1 cellular context compared by ENCODE assay signal in the genomic region with DNA sequence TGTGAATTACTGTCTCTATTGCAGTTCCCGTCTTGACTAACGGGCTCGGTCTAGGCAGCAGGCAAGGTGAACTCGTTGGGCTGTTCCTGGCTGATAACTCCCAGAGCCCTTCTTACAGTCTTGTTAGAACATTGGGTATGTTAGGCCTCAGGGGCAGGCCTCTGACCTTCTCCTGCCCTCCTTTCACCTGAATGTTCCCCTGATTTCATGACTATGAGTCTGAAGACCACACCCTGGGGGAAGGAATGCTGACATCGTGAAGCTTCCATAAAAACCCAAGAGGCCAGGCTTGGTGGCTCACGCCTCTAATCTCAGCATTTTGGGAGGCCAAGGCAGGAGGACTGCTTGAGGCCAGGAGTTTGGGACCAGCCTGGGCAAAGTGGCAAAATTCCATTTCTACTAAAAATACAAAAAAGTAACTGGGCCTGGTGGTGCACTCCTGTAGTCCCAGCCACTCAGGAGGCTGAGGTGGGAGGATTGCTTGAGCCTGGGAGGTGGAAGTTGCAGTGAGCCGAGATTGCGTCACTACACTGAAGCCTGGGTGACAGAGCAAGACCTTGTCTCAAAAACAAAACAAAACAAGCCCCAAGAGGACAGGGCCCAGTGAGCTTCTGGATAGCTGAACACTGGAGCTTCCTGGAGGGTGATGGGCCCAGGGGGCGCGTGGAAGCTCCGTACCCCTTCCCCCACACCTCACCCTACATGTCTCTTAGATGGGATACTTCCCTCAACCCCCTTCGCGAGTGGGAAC.
TF ChIP-seq lines count a peak whose summit lies in the region.

No MANE protein-coding gene starts in this region.

TF ChIP-seq in K562, 482 proteins besides CTCF, POLR2A, EP300 and RAD21 (continued from another document and continues in another):
- TF ChIP-seq, protein P1, sequence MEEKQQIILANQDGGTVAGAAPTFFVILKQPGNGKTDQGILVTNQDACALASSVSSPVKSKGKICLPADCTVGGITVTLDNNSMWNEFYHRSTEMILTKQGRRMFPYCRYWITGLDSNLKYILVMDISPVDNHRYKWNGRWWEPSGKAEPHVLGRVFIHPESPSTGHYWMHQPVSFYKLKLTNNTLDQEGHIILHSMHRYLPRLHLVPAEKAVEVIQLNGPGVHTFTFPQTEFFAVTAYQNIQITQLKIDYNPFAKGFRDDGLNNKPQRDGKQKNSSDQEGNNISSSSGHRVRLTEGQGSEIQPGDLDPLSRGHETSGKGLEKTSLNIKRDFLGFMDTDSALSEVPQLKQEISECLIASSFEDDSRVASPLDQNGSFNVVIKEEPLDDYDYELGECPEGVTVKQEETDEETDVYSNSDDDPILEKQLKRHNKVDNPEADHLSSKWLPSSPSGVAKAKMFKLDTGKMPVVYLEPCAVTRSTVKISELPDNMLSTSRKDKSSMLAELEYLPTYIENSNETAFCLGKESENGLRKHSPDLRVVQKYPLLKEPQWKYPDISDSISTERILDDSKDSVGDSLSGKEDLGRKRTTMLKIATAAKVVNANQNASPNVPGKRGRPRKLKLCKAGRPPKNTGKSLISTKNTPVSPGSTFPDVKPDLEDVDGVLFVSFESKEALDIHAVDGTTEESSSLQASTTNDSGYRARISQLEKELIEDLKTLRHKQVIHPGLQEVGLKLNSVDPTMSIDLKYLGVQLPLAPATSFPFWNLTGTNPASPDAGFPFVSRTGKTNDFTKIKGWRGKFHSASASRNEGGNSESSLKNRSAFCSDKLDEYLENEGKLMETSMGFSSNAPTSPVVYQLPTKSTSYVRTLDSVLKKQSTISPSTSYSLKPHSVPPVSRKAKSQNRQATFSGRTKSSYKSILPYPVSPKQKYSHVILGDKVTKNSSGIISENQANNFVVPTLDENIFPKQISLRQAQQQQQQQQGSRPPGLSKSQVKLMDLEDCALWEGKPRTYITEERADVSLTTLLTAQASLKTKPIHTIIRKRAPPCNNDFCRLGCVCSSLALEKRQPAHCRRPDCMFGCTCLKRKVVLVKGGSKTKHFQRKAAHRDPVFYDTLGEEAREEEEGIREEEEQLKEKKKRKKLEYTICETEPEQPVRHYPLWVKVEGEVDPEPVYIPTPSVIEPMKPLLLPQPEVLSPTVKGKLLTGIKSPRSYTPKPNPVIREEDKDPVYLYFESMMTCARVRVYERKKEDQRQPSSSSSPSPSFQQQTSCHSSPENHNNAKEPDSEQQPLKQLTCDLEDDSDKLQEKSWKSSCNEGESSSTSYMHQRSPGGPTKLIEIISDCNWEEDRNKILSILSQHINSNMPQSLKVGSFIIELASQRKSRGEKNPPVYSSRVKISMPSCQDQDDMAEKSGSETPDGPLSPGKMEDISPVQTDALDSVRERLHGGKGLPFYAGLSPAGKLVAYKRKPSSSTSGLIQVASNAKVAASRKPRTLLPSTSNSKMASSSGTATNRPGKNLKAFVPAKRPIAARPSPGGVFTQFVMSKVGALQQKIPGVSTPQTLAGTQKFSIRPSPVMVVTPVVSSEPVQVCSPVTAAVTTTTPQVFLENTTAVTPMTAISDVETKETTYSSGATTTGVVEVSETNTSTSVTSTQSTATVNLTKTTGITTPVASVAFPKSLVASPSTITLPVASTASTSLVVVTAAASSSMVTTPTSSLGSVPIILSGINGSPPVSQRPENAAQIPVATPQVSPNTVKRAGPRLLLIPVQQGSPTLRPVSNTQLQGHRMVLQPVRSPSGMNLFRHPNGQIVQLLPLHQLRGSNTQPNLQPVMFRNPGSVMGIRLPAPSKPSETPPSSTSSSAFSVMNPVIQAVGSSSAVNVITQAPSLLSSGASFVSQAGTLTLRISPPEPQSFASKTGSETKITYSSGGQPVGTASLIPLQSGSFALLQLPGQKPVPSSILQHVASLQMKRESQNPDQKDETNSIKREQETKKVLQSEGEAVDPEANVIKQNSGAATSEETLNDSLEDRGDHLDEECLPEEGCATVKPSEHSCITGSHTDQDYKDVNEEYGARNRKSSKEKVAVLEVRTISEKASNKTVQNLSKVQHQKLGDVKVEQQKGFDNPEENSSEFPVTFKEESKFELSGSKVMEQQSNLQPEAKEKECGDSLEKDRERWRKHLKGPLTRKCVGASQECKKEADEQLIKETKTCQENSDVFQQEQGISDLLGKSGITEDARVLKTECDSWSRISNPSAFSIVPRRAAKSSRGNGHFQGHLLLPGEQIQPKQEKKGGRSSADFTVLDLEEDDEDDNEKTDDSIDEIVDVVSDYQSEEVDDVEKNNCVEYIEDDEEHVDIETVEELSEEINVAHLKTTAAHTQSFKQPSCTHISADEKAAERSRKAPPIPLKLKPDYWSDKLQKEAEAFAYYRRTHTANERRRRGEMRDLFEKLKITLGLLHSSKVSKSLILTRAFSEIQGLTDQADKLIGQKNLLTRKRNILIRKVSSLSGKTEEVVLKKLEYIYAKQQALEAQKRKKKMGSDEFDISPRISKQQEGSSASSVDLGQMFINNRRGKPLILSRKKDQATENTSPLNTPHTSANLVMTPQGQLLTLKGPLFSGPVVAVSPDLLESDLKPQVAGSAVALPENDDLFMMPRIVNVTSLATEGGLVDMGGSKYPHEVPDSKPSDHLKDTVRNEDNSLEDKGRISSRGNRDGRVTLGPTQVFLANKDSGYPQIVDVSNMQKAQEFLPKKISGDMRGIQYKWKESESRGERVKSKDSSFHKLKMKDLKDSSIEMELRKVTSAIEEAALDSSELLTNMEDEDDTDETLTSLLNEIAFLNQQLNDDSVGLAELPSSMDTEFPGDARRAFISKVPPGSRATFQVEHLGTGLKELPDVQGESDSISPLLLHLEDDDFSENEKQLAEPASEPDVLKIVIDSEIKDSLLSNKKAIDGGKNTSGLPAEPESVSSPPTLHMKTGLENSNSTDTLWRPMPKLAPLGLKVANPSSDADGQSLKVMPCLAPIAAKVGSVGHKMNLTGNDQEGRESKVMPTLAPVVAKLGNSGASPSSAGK (IDR thresholded peaks at IDR 0.05) = peak; percentile 51; the same call in 1 of the 2 replicates
- 0 out of 2 replicates have a peak, but pooled peaks have one; percentile 27 for TF ChIP-seq PML (IDR thresholded peaks at IDR 0.05; ENCODE audit: low read length)
- TF ChIP-seq, protein P2, sequence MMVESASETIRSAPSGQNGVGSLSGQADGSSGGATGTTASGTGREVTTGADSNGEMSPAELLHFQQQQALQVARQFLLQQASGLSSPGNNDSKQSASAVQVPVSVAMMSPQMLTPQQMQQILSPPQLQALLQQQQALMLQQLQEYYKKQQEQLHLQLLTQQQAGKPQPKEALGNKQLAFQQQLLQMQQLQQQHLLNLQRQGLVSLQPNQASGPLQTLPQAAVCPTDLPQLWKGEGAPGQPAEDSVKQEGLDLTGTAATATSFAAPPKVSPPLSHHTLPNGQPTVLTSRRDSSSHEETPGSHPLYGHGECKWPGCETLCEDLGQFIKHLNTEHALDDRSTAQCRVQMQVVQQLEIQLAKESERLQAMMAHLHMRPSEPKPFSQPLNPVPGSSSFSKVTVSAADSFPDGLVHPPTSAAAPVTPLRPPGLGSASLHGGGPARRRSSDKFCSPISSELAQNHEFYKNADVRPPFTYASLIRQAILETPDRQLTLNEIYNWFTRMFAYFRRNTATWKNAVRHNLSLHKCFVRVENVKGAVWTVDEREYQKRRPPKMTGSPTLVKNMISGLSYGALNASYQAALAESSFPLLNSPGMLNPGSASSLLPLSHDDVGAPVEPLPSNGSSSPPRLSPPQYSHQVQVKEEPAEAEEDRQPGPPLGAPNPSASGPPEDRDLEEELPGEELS (CRISPR knock-in tag; IDR thresholded peaks at IDR 0.05; ENCODE audit: borderline replicate concordance) = no peak
- peak; percentile 10; the same call in 1 of the 2 replicates for TF ChIP-seq MAFG (tag; conservative IDR thresholded peaks at IDR 0.05)
- peak; percentile 5; the same call in 1 of the 2 replicates for TF ChIP-seq ZKSCAN8 (CRISPR knock-in tag; IDR thresholded peaks at IDR 0.05)
- TF ChIP-seq, protein P3, sequence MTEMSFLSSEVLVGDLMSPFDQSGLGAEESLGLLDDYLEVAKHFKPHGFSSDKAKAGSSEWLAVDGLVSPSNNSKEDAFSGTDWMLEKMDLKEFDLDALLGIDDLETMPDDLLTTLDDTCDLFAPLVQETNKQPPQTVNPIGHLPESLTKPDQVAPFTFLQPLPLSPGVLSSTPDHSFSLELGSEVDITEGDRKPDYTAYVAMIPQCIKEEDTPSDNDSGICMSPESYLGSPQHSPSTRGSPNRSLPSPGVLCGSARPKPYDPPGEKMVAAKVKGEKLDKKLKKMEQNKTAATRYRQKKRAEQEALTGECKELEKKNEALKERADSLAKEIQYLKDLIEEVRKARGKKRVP (CRISPR knock-in tag; IDR thresholded peaks at IDR 0.05) = peak; percentile 50; the same call in 1 of the 2 replicates
- peak in 1 of 2 experiments; percentile 38; a peak in 3 of 4 replicates for TF ChIP-seq KDM1A (IDR thresholded peaks at IDR 0.05)
- no peak for TF ChIP-seq JUNB (CRISPR knock-in tag; conservative IDR thresholded peaks at IDR 0.05)
- TF ChIP-seq CREM (IDR thresholded peaks at IDR 0.05; ENCODE audit: low read depth) = 0 out of 2 replicates have a peak, but pooled peaks have one; percentile 60
- TF ChIP-seq KLF1 (tag; IDR thresholded peaks at IDR 0.05) = 0 out of 2 replicates have a peak, but pooled peaks have one; percentile 19
- no peak for TF ChIP-seq POLR3A (IDR thresholded peaks at IDR 0.05; ENCODE audit: borderline replicate concordance, extremely low read depth, insufficient read depth, insufficient read length)
- TF ChIP-seq ZC3H11A (IDR thresholded peaks at IDR 0.05; ENCODE audit: low read depth, low read length) = no peak
- TF ChIP-seq BCL6 (CRISPR knock-in tag; IDR thresholded peaks at IDR 0.05) = no peak
- TF ChIP-seq, protein P4, sequence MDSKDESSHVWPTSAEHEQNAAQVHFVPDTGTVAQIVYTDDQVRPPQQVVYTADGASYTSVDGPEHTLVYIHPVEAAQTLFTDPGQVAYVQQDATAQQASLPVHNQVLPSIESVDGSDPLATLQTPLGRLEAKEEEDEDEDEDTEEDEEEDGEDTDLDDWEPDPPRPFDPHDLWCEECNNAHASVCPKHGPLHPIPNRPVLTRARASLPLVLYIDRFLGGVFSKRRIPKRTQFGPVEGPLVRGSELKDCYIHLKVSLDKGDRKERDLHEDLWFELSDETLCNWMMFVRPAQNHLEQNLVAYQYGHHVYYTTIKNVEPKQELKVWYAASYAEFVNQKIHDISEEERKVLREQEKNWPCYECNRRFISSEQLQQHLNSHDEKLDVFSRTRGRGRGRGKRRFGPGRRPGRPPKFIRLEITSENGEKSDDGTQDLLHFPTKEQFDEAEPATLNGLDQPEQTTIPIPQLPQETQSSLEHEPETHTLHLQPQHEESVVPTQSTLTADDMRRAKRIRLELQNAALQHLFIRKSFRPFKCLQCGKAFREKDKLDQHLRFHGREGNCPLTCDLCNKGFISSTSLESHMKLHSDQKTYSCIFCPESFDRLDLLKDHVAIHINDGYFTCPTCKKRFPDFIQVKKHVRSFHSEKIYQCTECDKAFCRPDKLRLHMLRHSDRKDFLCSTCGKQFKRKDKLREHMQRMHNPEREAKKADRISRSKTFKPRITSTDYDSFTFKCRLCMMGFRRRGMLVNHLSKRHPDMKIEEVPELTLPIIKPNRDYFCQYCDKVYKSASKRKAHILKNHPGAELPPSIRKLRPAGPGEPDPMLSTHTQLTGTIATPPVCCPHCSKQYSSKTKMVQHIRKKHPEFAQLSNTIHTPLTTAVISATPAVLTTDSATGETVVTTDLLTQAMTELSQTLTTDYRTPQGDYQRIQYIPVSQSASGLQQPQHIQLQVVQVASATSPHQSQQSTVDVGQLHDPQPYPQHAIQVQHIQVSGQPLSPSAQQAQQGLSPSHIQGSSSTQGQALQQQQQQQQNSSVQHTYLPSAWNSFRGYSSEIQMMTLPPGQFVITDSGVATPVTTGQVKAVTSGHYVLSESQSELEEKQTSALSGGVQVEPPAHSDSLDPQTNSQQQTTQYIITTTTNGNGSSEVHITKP (IDR thresholded peaks at IDR 0.05; ENCODE audit: partially characterized antibody) = peak; percentile 27
- TF ChIP-seq ZNF175 (CRISPR knock-in tag; IDR thresholded peaks at IDR 0.05; ENCODE audit: low read depth) = peak; percentile 78
- no peak for TF ChIP-seq FUS (optimal IDR thresholded peaks at IDR 0.05; ENCODE audit: low read depth, low read length)
- peak; percentile 98 for TF ChIP-seq CEBPB (tag; IDR thresholded peaks at IDR 0.05)
- no peak for TF ChIP-seq NR4A1 (CRISPR knock-in tag; IDR thresholded peaks at IDR 0.05)
- 0 out of 2 replicates have a peak, but pooled peaks have one; percentile 59 for TF ChIP-seq NR4A1 (tag; IDR thresholded peaks at IDR 0.05)
- TF ChIP-seq BRD9 (IDR thresholded peaks at IDR 0.05; ENCODE audit: low read depth, partially characterized antibody) = peak; percentile 43
- no peak for TF ChIP-seq ELF2 (CRISPR knock-in tag; IDR thresholded peaks at IDR 0.05)
- no peak for TF ChIP-seq GABPB1 (CRISPR knock-in tag; IDR thresholded peaks at IDR 0.05)
- peak; percentile 75 for TF ChIP-seq SMAD4 (CRISPR knock-in tag; conservative IDR thresholded peaks at IDR 0.05)
- TF ChIP-seq, protein P5, sequence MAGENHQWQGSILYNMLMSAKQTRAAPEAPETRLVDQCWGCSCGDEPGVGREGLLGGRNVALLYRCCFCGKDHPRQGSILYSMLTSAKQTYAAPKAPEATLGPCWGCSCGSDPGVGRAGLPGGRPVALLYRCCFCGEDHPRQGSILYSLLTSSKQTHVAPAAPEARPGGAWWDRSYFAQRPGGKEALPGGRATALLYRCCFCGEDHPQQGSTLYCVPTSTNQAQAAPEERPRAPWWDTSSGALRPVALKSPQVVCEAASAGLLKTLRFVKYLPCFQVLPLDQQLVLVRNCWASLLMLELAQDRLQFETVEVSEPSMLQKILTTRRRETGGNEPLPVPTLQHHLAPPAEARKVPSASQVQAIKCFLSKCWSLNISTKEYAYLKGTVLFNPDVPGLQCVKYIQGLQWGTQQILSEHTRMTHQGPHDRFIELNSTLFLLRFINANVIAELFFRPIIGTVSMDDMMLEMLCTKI (IDR thresholded peaks at IDR 0.05; ENCODE audit: partially characterized antibody) = no peak
- 0 out of 2 replicates have a peak, but pooled peaks have one; percentile 48 for TF ChIP-seq ARID1B (IDR thresholded peaks at IDR 0.05)
- TF ChIP-seq RBFOX2 (IDR thresholded peaks at IDR 0.05; ENCODE audit: low read depth, low read length) = peak; percentile 47
- TF ChIP-seq, protein P6, sequence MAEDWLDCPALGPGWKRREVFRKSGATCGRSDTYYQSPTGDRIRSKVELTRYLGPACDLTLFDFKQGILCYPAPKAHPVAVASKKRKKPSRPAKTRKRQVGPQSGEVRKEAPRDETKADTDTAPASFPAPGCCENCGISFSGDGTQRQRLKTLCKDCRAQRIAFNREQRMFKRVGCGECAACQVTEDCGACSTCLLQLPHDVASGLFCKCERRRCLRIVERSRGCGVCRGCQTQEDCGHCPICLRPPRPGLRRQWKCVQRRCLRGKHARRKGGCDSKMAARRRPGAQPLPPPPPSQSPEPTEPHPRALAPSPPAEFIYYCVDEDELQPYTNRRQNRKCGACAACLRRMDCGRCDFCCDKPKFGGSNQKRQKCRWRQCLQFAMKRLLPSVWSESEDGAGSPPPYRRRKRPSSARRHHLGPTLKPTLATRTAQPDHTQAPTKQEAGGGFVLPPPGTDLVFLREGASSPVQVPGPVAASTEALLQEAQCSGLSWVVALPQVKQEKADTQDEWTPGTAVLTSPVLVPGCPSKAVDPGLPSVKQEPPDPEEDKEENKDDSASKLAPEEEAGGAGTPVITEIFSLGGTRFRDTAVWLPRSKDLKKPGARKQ (CRISPR knock-in tag; IDR thresholded peaks at IDR 0.05) = no peak
- TF ChIP-seq ZNF785 (CRISPR knock-in tag; IDR thresholded peaks at IDR 0.05) = no peak
- 0 out of 2 replicates have a peak, but pooled peaks have one; percentile 46 for TF ChIP-seq L3MBTL2 (IDR thresholded peaks at IDR 0.05)
